16 cellular contexts compared by ENCODE assay signal in the genomic region with DNA sequence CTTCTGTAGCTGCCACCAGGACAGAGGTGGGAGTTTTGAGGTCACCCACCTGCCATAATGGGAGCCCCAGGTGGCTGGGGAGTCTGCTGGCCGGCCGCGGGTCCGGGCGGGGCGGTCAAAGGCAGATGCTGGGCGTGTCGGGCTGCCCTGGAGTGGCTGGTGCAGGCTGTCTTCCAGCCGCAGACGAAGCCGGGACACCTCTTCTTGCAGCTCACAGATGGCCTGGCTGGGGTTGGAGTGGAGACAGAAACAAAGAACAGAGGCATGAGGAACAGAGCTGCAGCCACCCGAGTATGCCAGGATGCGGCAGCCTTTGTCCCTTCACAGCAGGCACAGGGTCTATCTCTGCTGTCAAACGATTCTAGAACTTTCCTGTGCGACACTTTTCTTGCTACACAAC. TPM values are rescaled to one million over a fixed set of nuclear protein-coding genes. Genes with fewer than 3 reads are reported as not detected.
DNase-seq lines count a peak whose midpoint lies in the region; ATAC-seq and TF ChIP-seq lines count a peak whose summit lies in the region.
"Had no signal": no experiment of that assay in that cellular context is flagged by ENCODE, and none has a peak within 500 bp of the region (broad histone marks: within the 10 kb centered on the region; RNA-seq: fewer than 3 reads in every experiment).

No MANE protein-coding gene starts in this region.

- peak; percentile 33 for DNase-seq in NCI-H2171 treated with DMSO at 0.1 percent for 48 hours (lab: John Stamatoyannopoulos, UW)
- no peak for DNase-seq in NCI-H2171 (lab: John Stamatoyannopoulos, UW)
- no peak for DNase-seq in activated CD8-positive, alpha-beta T cell treated with anti-CD3 and anti-CD28 coated beads for 36 hours
- DNase-seq in head of caudate nucleus = peak; percentile 50 to 91 (median 80)
- no peak for DNase-seq in stimulated activated effector memory CD8-positive, alpha-beta T cell treated with anti-CD3 and anti-CD28 coated beads, Interleukin-12 subunit alpha, Interleukin-12 subunit beta, amount 100 ng/mL, for 72 hours (ENCODE audit: low spot score in 2 of 2)
- DNase-seq in prostate gland (ENCODE audit: low spot score) = no peak
- DNase-seq in upper lobe of right lung = no peak
- DNase-seq in cerebellar cortex (ENCODE audit: low spot score) = no peak
- DNase-seq: 8988T, DMS79, NCI-H1048, right lobe of liver, trophoblast cell had no signal

- H3K4me3 Mint-ChIP-seq in activated CD8-positive, alpha-beta T cell treated with anti-CD3 and anti-CD28 coated beads for 36 hours = peak overlapping the region; percentile 66
- peak overlapping the region; percentile 46 for H3K4me3 Mint-ChIP-seq in stimulated activated effector memory CD8-positive, alpha-beta T cell treated with anti-CD3 and anti-CD28 coated beads, Interleukin-12 subunit alpha, Interleukin-12 subunit beta, amount 100 ng/mL, for 72 hours

- H3K4me3 ChIP-seq in prostate gland (no peak overlapping the region), upper lobe of right lung (no peak overlapping the region)
- H3K4me3 ChIP-seq: right lobe of liver had no signal

- CTCF ChIA-PET in activated CD8-positive, alpha-beta T cell treated with anti-CD3 and anti-CD28 coated beads for 36 hours (lab: Charles Lee) = interaction anchor here (1.8 kb wide), 1 partner anchor 9 kb away, joined by 7 read pairs; no protein-coding TSS in a partner anchor

- POLR2A ChIA-PET in activated CD8-positive, alpha-beta T cell treated with anti-CD3 and anti-CD28 coated beads for 36 hours (lab: Charles Lee) = interaction anchor here (0.7 to 18.4 kb wide), 5 partner anchors 9 to 37 kb away, joined by 3 to 277 read pairs (median 4); a partner anchor contains a TSS

- no peak for ATAC-seq in activated CD8-positive, alpha-beta T cell treated with anti-CD3 and anti-CD28 coated beads for 36 hours
- no peak for ATAC-seq in stimulated activated effector memory CD8-positive, alpha-beta T cell treated with anti-CD3 and anti-CD28 coated beads, Interleukin-12 subunit alpha, Interleukin-12 subunit beta, amount 100 ng/mL, for 72 hours
- ATAC-seq in upper lobe of right lung = no peak
- ATAC-seq: right lobe of liver had no signal

- H3K4me1 ChIP-seq in prostate gland (replicated peaks) (no peaks in the 10 kb centered on the region), upper lobe of right lung (peaks cover 28% of the 10 kb centered on the region)

- H3K27me3 Mint-ChIP-seq in activated CD8-positive, alpha-beta T cell treated with anti-CD3 and anti-CD28 coated beads for 36 hours = no peaks in the 10 kb centered on the region

- H3K27ac Mint-ChIP-seq in activated CD8-positive, alpha-beta T cell treated with anti-CD3 and anti-CD28 coated beads for 36 hours = peak overlapping the region; percentile 100
- peak overlapping the region; percentile 90 for H3K27ac Mint-ChIP-seq in stimulated activated effector memory CD8-positive, alpha-beta T cell treated with anti-CD3 and anti-CD28 coated beads, Interleukin-12 subunit alpha, Interleukin-12 subunit beta, amount 100 ng/mL, for 72 hours

- intact Hi-C loops in activated CD8-positive, alpha-beta T cell treated with anti-CD3 and anti-CD28 coated beads for 36 hours (cut with micrococcal nuclease) = loop anchor here (2.0 kb wide), 1 partner anchor 37 kb away; no protein-coding TSS in a partner anchor
- intact Hi-C loops in head of caudate nucleus (cut with DNase I) (no loop called here), prostate gland (cut with DNase I) (no loop called here), upper lobe of right lung (cut with DNase I) (no loop called here)

- H3K36me3 ChIP-seq in prostate gland (peaks cover 0 to 12% of the 10 kb centered on the region in 2 donors), upper lobe of right lung (peaks cover 98% of the 10 kb centered on the region)

- H3K9me3 ChIP-seq in prostate gland (no peaks in the 10 kb centered on the region), upper lobe of right lung (no peaks in the 10 kb centered on the region)
- H3K9me3 ChIP-seq: right lobe of liver had no signal

- no peak for TF ChIP-seq POLR2A in prostate gland (IDR thresholded peaks at IDR 0.05)

- no peak for TF ChIP-seq CTCF in activated CD8-positive, alpha-beta T cell treated with anti-CD3 and anti-CD28 coated beads for 36 hours (IDR thresholded peaks at IDR 0.05)
- TF ChIP-seq CTCF in prostate gland (IDR thresholded peaks at IDR 0.05) (no peak), upper lobe of right lung (IDR thresholded peaks at IDR 0.05) (no peak)

- peaks cover 88% of the 10 kb centered on the region for H3K36me3 Mint-ChIP-seq in activated CD8-positive, alpha-beta T cell treated with anti-CD3 and anti-CD28 coated beads for 36 hours (ENCODE audit: low read depth)
- peaks cover 100% of the 10 kb centered on the region for H3K36me3 Mint-ChIP-seq in stimulated activated effector memory CD8-positive, alpha-beta T cell treated with anti-CD3 and anti-CD28 coated beads, Interleukin-12 subunit alpha, Interleukin-12 subunit beta, amount 100 ng/mL, for 72 hours

- WGBS in prostate gland = 86% methylated on average over 15 of the region's 15 CpGs

- peaks cover 64% of the 10 kb centered on the region for H3K4me1 Mint-ChIP-seq in activated CD8-positive, alpha-beta T cell treated with anti-CD3 and anti-CD28 coated beads for 36 hours (ENCODE audit: low read depth)
- peaks cover 47% of the 10 kb centered on the region for H3K4me1 Mint-ChIP-seq in stimulated activated effector memory CD8-positive, alpha-beta T cell treated with anti-CD3 and anti-CD28 coated beads, Interleukin-12 subunit alpha, Interleukin-12 subunit beta, amount 100 ng/mL, for 72 hours

- H3K27ac ChIP-seq in prostate gland = no peak overlapping the region
- H3K27ac ChIP-seq in upper lobe of right lung = no peak overlapping the region
- H3K27ac ChIP-seq: right lobe of liver had no signal

- no peaks in the 10 kb centered on the region for H3K27me3 ChIP-seq in prostate gland (replicated peaks; ENCODE audit: insufficient read depth)
- H3K27me3 ChIP-seq in upper lobe of right lung = no peaks in the 10 kb centered on the region
- H3K27me3 ChIP-seq: right lobe of liver had no signal

- no peaks in the 10 kb centered on the region for H3K9me3 Mint-ChIP-seq in activated CD8-positive, alpha-beta T cell treated with anti-CD3 and anti-CD28 coated beads for 36 hours
- H3K9me3 Mint-ChIP-seq in stimulated activated effector memory CD8-positive, alpha-beta T cell treated with anti-CD3 and anti-CD28 coated beads, Interleukin-12 subunit alpha, Interleukin-12 subunit beta, amount 100 ng/mL, for 72 hours = no peaks in the 10 kb centered on the region

RNA-seq across cellular contexts. Expression of a gene that starts 18.0 kb away (rescaled TPM):
- not detected for total RNA-seq in activated CD8-positive, alpha-beta T cell treated with anti-CD3 and anti-CD28 coated beads for 36 hours
- total RNA-seq in prostate gland (1 to 10 TPM in 1 of 2 donors, under 1 TPM in 1; 0.91 to 1.9 TPM), upper lobe of right lung (3.9 TPM)
- total RNA-seq: cerebellum, fibroblast of lung, NCI-H460 had no signal

RNA-seq across cellular contexts. Expression of a gene that starts 24.8 kb away (rescaled TPM):
- total RNA-seq in activated CD8-positive, alpha-beta T cell treated with anti-CD3 and anti-CD28 coated beads for 36 hours = not detected
- total RNA-seq in prostate gland (not detected), upper lobe of right lung (5.2 TPM)
- total RNA-seq: cerebellum, fibroblast of lung, NCI-H460 had no signal

RNA-seq across cellular contexts. Expression of a gene that starts 40.1 kb away (rescaled TPM):
- total RNA-seq in activated CD8-positive, alpha-beta T cell treated with anti-CD3 and anti-CD28 coated beads for 36 hours = 100 to 1,000 TPM; 166 to 167 TPM
- 10 to 100 TPM; 20.5 to 30.1 TPM for total RNA-seq in prostate gland
- 54.7 TPM for total RNA-seq in upper lobe of right lung

Comparison
In these comparisons a context has a peak if more than half of its experiments do, and no peak if none do; other contexts are left out.
1. DNase-seq: peak in NCI-H2171 treated with DMSO at 0.1 percent for 48 hours (single experiment) and head of caudate nucleus (42 of 42); none in NCI-H2171 (single experiment), activated CD8-positive, alpha-beta T cell treated with anti-CD3 and anti-CD28 coated beads for 36 hours (single experiment), stimulated activated effector memory CD8-positive, alpha-beta T cell treated with anti-CD3 and anti-CD28 coated beads, Interleukin-12 subunit alpha, Interleukin-12 subunit beta, amount 100 ng/mL, for 72 hours (0 of 2), prostate gland (single experiment), upper lobe of right lung (single experiment) and cerebellar cortex (single experiment).